27 cellular contexts compared by ENCODE assay signal in the genomic region with DNA sequence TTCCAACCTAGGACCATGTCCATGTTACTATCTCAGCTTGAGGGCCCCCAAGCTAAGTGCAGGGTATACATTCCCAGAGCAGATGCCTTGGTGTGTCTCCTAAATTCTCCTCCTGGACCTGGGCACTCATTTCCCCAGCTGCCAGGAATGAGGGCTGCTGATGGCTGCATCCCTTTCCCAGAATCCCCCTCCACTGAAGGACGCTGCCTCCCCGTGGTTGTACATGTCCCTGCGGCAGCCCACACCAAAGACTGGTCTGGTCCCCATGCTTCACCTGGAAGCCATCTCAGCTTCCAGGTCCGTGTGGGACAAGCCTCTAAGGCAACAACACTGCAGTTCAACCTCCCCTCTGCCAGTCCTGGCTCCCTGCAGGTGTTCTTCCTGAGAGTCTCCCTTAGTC. TPM values are rescaled to one million over a fixed set of nuclear protein-coding genes. Genes with fewer than 3 reads are reported as not detected.
"Had no signal": no experiment of that assay in that cellular context is flagged by ENCODE, and none has a peak within 500 bp of the region (broad histone marks: within the 10 kb centered on the region; RNA-seq: fewer than 3 reads in every experiment).

No MANE protein-coding gene starts in this region.

- H3K4me3 ChIP-seq: ascending aorta, cardiac muscle cell, colonic mucosa, gastrocnemius medialis, left ventricle myocardium inferior, lung, neural progenitor cell, right atrium auricular region, stomach, suprapubic skin, tibial artery had no signal

- H3K27ac Mint-ChIP-seq: activated B cell treated with CpG ODN at 0.5 μM for 24 hours; activated CD8-positive, alpha-beta T cell treated with anti-CD3 and anti-CD28 coated beads, Interleukin-2, amount 10 ng/mL, durations not matched to agents 7 days and 5 days; activated naive CD8-positive, alpha-beta T cell treated with anti-CD3 and anti-CD28 coated beads, Interleukin-2, amount 10 ng/mL, durations not matched to agents 7 days and 5 days; brain; neural progenitor cell; stimulated activated naive B cell treated with anti-CD40 and anti-IgM and Interleukin-4, amounts not matched to agents 10 μg/mL and 1 μg/mL and 100 μg/mL, for 72 hours had no signal

- H3K4me3 Mint-ChIP-seq: activated B cell treated with CpG ODN at 0.5 μM for 24 hours; activated CD8-positive, alpha-beta T cell treated with anti-CD3 and anti-CD28 coated beads, Interleukin-2, amount 10 ng/mL, durations not matched to agents 7 days and 5 days; activated naive CD8-positive, alpha-beta T cell treated with anti-CD3 and anti-CD28 coated beads, Interleukin-2, amount 10 ng/mL, durations not matched to agents 7 days and 5 days; brain; natural killer cell; neural progenitor cell; stimulated activated naive B cell treated with anti-CD40 and anti-IgM and Interleukin-4, amounts not matched to agents 10 μg/mL and 1 μg/mL and 100 μg/mL, for 72 hours had no signal

- ATAC-seq: activated CD8-positive, alpha-beta T cell treated with anti-CD3 and anti-CD28 coated beads, Interleukin-2, amount 10 ng/mL, durations not matched to agents 7 days and 5 days; gastrocnemius medialis; natural killer cell; stimulated activated naive B cell treated with anti-CD40 and anti-IgM and Interleukin-4, amounts not matched to agents 10 μg/mL and 1 μg/mL and 100 μg/mL, for 72 hours had no signal

- H3K9me3 ChIP-seq: ascending aorta, colonic mucosa, gastrocnemius medialis, left ventricle myocardium inferior, right atrium auricular region, stomach, suprapubic skin, tibial artery had no signal

- H3K36me3 Mint-ChIP-seq: activated naive CD8-positive, alpha-beta T cell treated with anti-CD3 and anti-CD28 coated beads, Interleukin-2, amount 10 ng/mL, durations not matched to agents 7 days and 5 days; brain; natural killer cell; neural progenitor cell had no signal

- H3K4me1 ChIP-seq: ascending aorta, colonic mucosa, gastrocnemius medialis, right atrium auricular region had no signal

- H3K36me3 ChIP-seq: ascending aorta, cardiac muscle cell, colonic mucosa, gastrocnemius medialis, left ventricle myocardium inferior, neural progenitor cell, right atrium auricular region, stomach, suprapubic skin, tibial artery had no signal

- H3K4me2 ChIP-seq: neural progenitor cell had no signal

- H3K27me3 ChIP-seq: ascending aorta, cardiac muscle cell, colonic mucosa, gastrocnemius medialis, neural progenitor cell, right atrium auricular region had no signal

- H3K9me3 Mint-ChIP-seq: activated B cell treated with CpG ODN at 0.5 μM for 24 hours; activated naive CD8-positive, alpha-beta T cell treated with anti-CD3 and anti-CD28 coated beads, Interleukin-2, amount 10 ng/mL, durations not matched to agents 7 days and 5 days; natural killer cell; neural progenitor cell had no signal

- DNase-seq: activated B cell treated with CpG ODN at 0.5 μM for 24 hours; activated CD4-positive, alpha-beta T cell treated with anti-CD3 and anti-CD28 coated beads, Interleukin-2, amount 50 U/mL, for 1 hour; activated CD8-positive, alpha-beta T cell treated with anti-CD3 and anti-CD28 coated beads, Interleukin-2, amount 10 ng/mL, durations not matched to agents 7 days and 5 days; activated effector memory CD4-positive, alpha-beta T cell treated with Interleukin-2 at 50 U/mL for 16 hours; activated naive CD4-positive, alpha-beta T cell treated with Interleukin-2 at 50 U/mL for 16 hours; activated naive CD8-positive, alpha-beta T cell treated with anti-CD3 and anti-CD28 coated beads, Interleukin-2, amount 10 ng/mL, durations not matched to agents 7 days and 5 days; cerebellar nuclear complex; colonic mucosa; effector CD8-positive, alpha-beta T cell; erythroblast; gastrocnemius medialis; glutamatergic neuron; left ventricle myocardium inferior; mesendoderm; natural killer cell; stimulated activated CD4-positive, alpha-beta T cell treated with anti-CD3 and anti-CD28 coated beads, Interleukin-15, amount 100 ng/mL, for 24 hours; stimulated activated CD4-positive, alpha-beta T cell treated with anti-CD3 and anti-CD28 coated beads, Interleukin-2, amount 100 ng/mL, for 24 hours; stimulated activated naive B cell treated with anti-CD40 and anti-IgM and Interleukin-4, amounts not matched to agents 10 μg/mL and 1 μg/mL and 100 μg/mL, for 72 hours; stomach; tibial artery had no signal

- H3K27ac ChIP-seq: ascending aorta, cardiac muscle cell, colonic mucosa, gastrocnemius medialis, left ventricle myocardium inferior, neural progenitor cell, right atrium auricular region, stomach, suprapubic skin, tibial artery had no signal

- H3K9ac ChIP-seq: neural progenitor cell had no signal

- H2AFZ ChIP-seq: neural progenitor cell had no signal

RNA-seq across cellular contexts. Expression of gene TMEM163, which starts 14.6 kb away (rescaled TPM):
- total RNA-seq: ascending aorta, gastrocnemius medialis had no signal
